17 cellular contexts compared by ENCODE assay signal in genomic region chr1:6301526-6301925, GRCh38. TPM values are rescaled to one million over a fixed set of nuclear protein-coding genes. Genes with fewer than 3 reads are reported as not detected.
"Had no signal": no experiment of that assay in that cellular context is flagged by ENCODE, and none has a peak within 500 bp of the region (broad histone marks: within the 10 kb centered on the region; RNA-seq: fewer than 3 reads in every experiment).

No MANE protein-coding gene starts in this region.

- H3K36me3 ChIP-seq: breast epithelium, right atrium auricular region had no signal

- ATAC-seq: activated T-cell treated with anti-CD3 and anti-CD28 coated beads, Interleukin-2, amount 50 U/mL, for 4 hours; stimulated activated effector memory CD8-positive, alpha-beta T cell treated with anti-CD3 and anti-CD28 coated beads, Interleukin-12 subunit alpha, Interleukin-12 subunit beta, amount 100 ng/mL, for 72 hours had no signal

- DNase-seq: activated CD4-positive, alpha-beta memory T cell treated with anti-CD3 and anti-CD28 coated beads for 36 hours; activated CD4-positive, CD25-positive, alpha-beta regulatory T cell treated with anti-CD3 and anti-CD28 coated beads, Interleukin-2, amount 50 U/mL, for 72 hours; activated effector memory CD4-positive, alpha-beta T cell treated with anti-CD3 and anti-CD28 coated beads, Interleukin-2, amount 50 U/mL, for 16 hours; activated T-cell treated with anti-CD3 and anti-CD28 coated beads, Interleukin-2, amount 50 U/mL, for 4 hours; amygdala; kidney glomerular epithelial cell; posterior cingulate gyrus had no signal

- H3K27me3 ChIP-seq: breast epithelium, right atrium auricular region, tibial nerve had no signal

- H3K4me1 ChIP-seq: breast epithelium, right atrium auricular region, tibial nerve had no signal

- H3K4me3 ChIP-seq: breast epithelium, right atrium auricular region, smooth muscle cell, tibial nerve had no signal

- H3K9me3 ChIP-seq: breast epithelium, right atrium auricular region, tibial nerve had no signal

- H3K27ac ChIP-seq: right atrium auricular region, tibial nerve had no signal

RNA-seq across cellular contexts. Expression of gene HES3, which starts 57.5 kb away (rescaled TPM):
- total RNA-seq: activated CD4-positive, alpha-beta memory T cell treated with anti-CD3 and anti-CD28 coated beads for 36 hours; activated T-cell treated with anti-CD3 and anti-CD28 coated beads, Interleukin-2, amount 50 U/mL, for 4 hours; breast epithelium; chondrocyte; fibroblast of lung; liver; mesothelial cell of epicardium; right atrium auricular region; smooth muscle cell; T-helper 2 cell treated with Interferon-gamma antibody and Interleukin-4, amounts not matched to agents 100 ng/mL and 5 ng/mL, for 36 hours; tibial nerve had no signal
- polyA plus RNA-seq: fibroblast of lung, liver, smooth muscle cell had no signal
